14 cellular contexts compared by ENCODE assay signal in genomic region chr10:29254123-29255046, GRCh38. TPM values are rescaled to one million over a fixed set of nuclear protein-coding genes. Genes with fewer than 3 reads are reported as not detected.
DNase-seq lines count a peak whose midpoint lies in the region; ATAC-seq and TF ChIP-seq lines count a peak whose summit lies in the region.
"Had no signal": no experiment of that assay in that cellular context is flagged by ENCODE, and none has a peak within 500 bp of the region (broad histone marks: within the 10 kb centered on the region; RNA-seq: fewer than 3 reads in every experiment).

No MANE protein-coding gene starts in this region.

- H3K23ac ChIP-seq in IMR-90 (ENCODE audit: low read depth, low read length) = no peak overlapping the region

- no peak overlapping the region for H3K4me2 ChIP-seq in IMR-90 (ENCODE audit: low read depth, low read length)

- H3K9me1 ChIP-seq in IMR-90 (ENCODE audit: insufficient read depth, low read length) = no peaks in the 10 kb centered on the region

- TF ChIP-seq RAD21 in IMR-90 (IDR thresholded peaks at IDR 0.05; ENCODE audit: low read length) = no peak

- H3K9ac ChIP-seq in IMR-90 (ENCODE audit: low read depth, low read length) = no peak overlapping the region

- no peaks in the 10 kb centered on the region for H4K20me1 ChIP-seq in IMR-90 (ENCODE audit: insufficient read depth, low read length)

- H3K4me1 ChIP-seq in IMR-90 (ENCODE audit: control insufficient read depth, insufficient read depth, low read length) = peaks cover 12% of the 10 kb centered on the region

- no peaks in the 10 kb centered on the region for H3K36me3 ChIP-seq in IMR-90 (ENCODE audit: control insufficient read depth, insufficient read depth, low read length)
- H3K36me3 ChIP-seq: gastrocnemius medialis had no signal

- no peak overlapping the region for H4K5ac ChIP-seq in IMR-90 (ENCODE audit: low read depth, low read length)

- no peak overlapping the region for H4K91ac ChIP-seq in IMR-90 (ENCODE audit: insufficient read depth, low read depth, low read length)

- no peak overlapping the region for H2AK5ac ChIP-seq in IMR-90 (ENCODE audit: low read depth, low read length)

- no peak overlapping the region for H3K27ac ChIP-seq in IMR-90 (ENCODE audit: insufficient read depth, low read length)
- H3K27ac ChIP-seq: gastrocnemius medialis had no signal

- no peak overlapping the region for H3K4me3 ChIP-seq in IMR-90 (ENCODE audit: insufficient read depth, low read depth, low read length)
- H3K4me3 ChIP-seq: gastrocnemius medialis had no signal

- dilution Hi-C loops in IMR-90 (cut with HindIII; ENCODE audit: low sequenced_read_pairs, unreplicated experiment) = no loop called here

- peaks cover 61% of the 10 kb centered on the region for H3K27me3 ChIP-seq in IMR-90 (ENCODE audit: control insufficient read depth, insufficient read depth, low read length)
- H3K27me3 ChIP-seq: gastrocnemius medialis had no signal

- H3K18ac ChIP-seq in IMR-90 (ENCODE audit: low read depth, low read length) = no peak overlapping the region

- H3K56ac ChIP-seq in IMR-90 (ENCODE audit: extremely low read depth, insufficient read depth, low read length) = no peak overlapping the region

- POLR2A ChIA-PET in IMR-90 (lab: Charles Lee; ENCODE audit: unreplicated experiment) = no interaction called here

- peaks cover 7% of the 10 kb centered on the region for H3K9me3 Mint-ChIP-seq in mesothelial cell of epicardium
- H3K9me3 Mint-ChIP-seq: HFFc6 had no signal

- H2BK120ac ChIP-seq in IMR-90 (ENCODE audit: low read depth, low read length) = no peak overlapping the region

- in situ Hi-C loops in IMR-90 (cut with MboI; ENCODE audit: low sequenced_read_pairs) = no loop called here

- 70% methylated on average over 2 of the region's 9 CpGs; no CpG with 5 or more reads in 1 of the 2 experiments for WGBS in IMR-90 (ENCODE audit: extremely low coverage in 2 of 2, insufficient read length in 1 of 2), 2 experiments

- no peak overlapping the region for H2AK9ac ChIP-seq in IMR-90 (replicated peaks; ENCODE audit: low read depth, low read length, poor library complexity)

- peaks cover 2% of the 10 kb centered on the region for H3K9me3 ChIP-seq in IMR-90 (ENCODE audit: control insufficient read depth, insufficient read depth, low read length)
- H3K9me3 ChIP-seq: gastrocnemius medialis had no signal

- H2AFZ ChIP-seq in IMR-90 (replicated peaks; ENCODE audit: low read length, poor library complexity) = peak overlapping the region; percentile 11

- no peak overlapping the region for H4K8ac ChIP-seq in IMR-90 (ENCODE audit: low read depth in 2 of 2, low read length in 2 of 2)

- no peak for TF ChIP-seq POLR2A in IMR-90 (IDR thresholded peaks at IDR 0.05; ENCODE audit: low read depth, low read length)

- BruUV-seq in IMR-90 (replicated peaks; lab: Mats Ljungman, UMichigan) = no TSS peak

- H3K79me1 ChIP-seq in IMR-90 (ENCODE audit: low read depth in 1 of 2, low read length in 2 of 2) = no peaks in the 10 kb centered on the region

- TF ChIP-seq CTCF in IMR-90 (conservative IDR thresholded peaks at IDR 0.05; ENCODE audit: low read depth, low read length) (no peak), mesothelial cell of epicardium (IDR thresholded peaks at IDR 0.05; ENCODE audit: unreplicated experiment) (no peak)

- no peak overlapping the region for H3K14ac ChIP-seq in IMR-90 (replicated peaks; ENCODE audit: low read depth, low read length)

- no peak overlapping the region for H3K4ac ChIP-seq in IMR-90 (ENCODE audit: low read depth, low read length)

- no peak overlapping the region for H2BK5ac ChIP-seq in IMR-90 (ENCODE audit: low read depth, low read length, poor library complexity, severe bottlenecking)

- H3K4me3 Mint-ChIP-seq in mesothelial cell of epicardium = peak overlapping the region; percentile 20
- H3K4me3 Mint-ChIP-seq: HFFc6; stimulated activated naive CD8-positive, alpha-beta T cell treated with anti-CD3 and anti-CD28 coated beads, Interleukin-15, Interleukin-2, amounts not matched to agents 100 ng/mL and 50 ng/mL, for 24 hours had no signal

- H3K27me3 Mint-ChIP-seq in mesothelial cell of epicardium (ENCODE audit: low read depth) = no peaks in the 10 kb centered on the region

- intact Hi-C loops in IMR-90 (cut with micrococcal nuclease) = loop anchor here (5.0 kb wide), 1 partner anchor 577 kb away; the partner anchor contains the start of gene BAMBI

- H3K36me3 Mint-ChIP-seq in mesothelial cell of epicardium = no peaks in the 10 kb centered on the region

- peak overlapping the region; percentile 98 for H3K27ac Mint-ChIP-seq in mesothelial cell of epicardium
- H3K27ac Mint-ChIP-seq: HFFc6; stimulated activated naive CD8-positive, alpha-beta T cell treated with anti-CD3 and anti-CD28 coated beads, Interleukin-15, Interleukin-2, amounts not matched to agents 100 ng/mL and 50 ng/mL, for 24 hours had no signal

- ATAC-seq in IMR-90 (ENCODE audit: low read depth) (no peak), HG03108 (IDR thresholded peaks at IDR 0.05; ENCODE audit: unreplicated experiment) (no peak)
- ATAC-seq: gastrocnemius medialis had no signal

- no peak overlapping the region for H2BK15ac ChIP-seq in IMR-90 (ENCODE audit: low read depth, low read length)

- CTCF ChIA-PET in IMR-90 (lab: Yijun Ruan, JAX) = interaction anchor here (0.7 to 0.9 kb wide), 2 partner anchors 11 to 21 kb away, joined by 3 to 4 read pairs; no protein-coding TSS in a partner anchor

- no peak overlapping the region for H2BK20ac ChIP-seq in IMR-90 (ENCODE audit: low read depth, low read length)

- peaks cover 88% of the 10 kb centered on the region for H3K4me1 Mint-ChIP-seq in mesothelial cell of epicardium

- DNase-seq in EL (peak; percentile 38), IMR-90 (no peak), amniotic epithelial cell (ENCODE audit: low read depth) (peak; percentile 85), mesothelial cell of epicardium (ENCODE audit: low spot score in 2 of 2, unreplicated experiment in 2 of 2) (peak; percentile 33 to 62), T1000 (lab: John Stamatoyannopoulos, UW) (no peak), NCI-H1105 treated with DMSO at 0.1 percent for 48 hours (lab: John Stamatoyannopoulos, UW) (no peak)
- no peak for DNase-seq in activated effector memory CD4-positive, alpha-beta T cell treated with anti-CD3 and anti-CD28 coated beads, Interleukin-2, amount 50 U/mL, for 16 hours
- DNase-seq: caudate nucleus, DMS 273 treated with DMSO at 0.1 percent for 48 hours, gastrocnemius medialis, HFFc6, NCI-H2029 treated with DMSO at 0.1 percent for 48 hours had no signal

TF ChIP-seq in IMR-90, 13 proteins besides CTCF, POLR2A, EP300 and RAD21:
- TF ChIP-seq MAZ (IDR thresholded peaks at IDR 0.05; ENCODE audit: borderline replicate concordance, low read depth, low read length) (no peak), FOS (IDR thresholded peaks at IDR 0.05; ENCODE audit: low read depth, low read length) (no peak), CEBPB (IDR thresholded peaks at IDR 0.05; ENCODE audit: low read depth, low read length) (no peak), RFX5 (IDR thresholded peaks at IDR 0.05; ENCODE audit: low read depth, low read length) (no peak), USF2 (IDR thresholded peaks at IDR 0.05; ENCODE audit: low read depth, low read length) (no peak), RCOR1 (IDR thresholded peaks at IDR 0.05; ENCODE audit: insufficient replicate concordance, low read length) (no peak), MXI1 (IDR thresholded peaks at IDR 0.05; ENCODE audit: borderline replicate concordance, low read depth, low read length) (no peak), ELK1 (IDR thresholded peaks at IDR 0.05; ENCODE audit: borderline replicate concordance, low read depth, low read length) (no peak), SMC3 (IDR thresholded peaks at IDR 0.05; ENCODE audit: low read depth, low read length) (no peak), NFE2L2 (IDR thresholded peaks at IDR 0.05; ENCODE audit: low read depth, low read length) (no peak), BHLHE40 (IDR thresholded peaks at IDR 0.05; ENCODE audit: low read depth, low read length) (no peak), MAFK (IDR thresholded peaks at IDR 0.05; ENCODE audit: low read depth, low read length) (no peak), CHD1 (IDR thresholded peaks at IDR 0.05; ENCODE audit: low read depth, low read length) (no peak)

RNA-seq across cellular contexts. Expression of gene LYZL1, which starts 34.5 kb away (rescaled TPM):
- total RNA-seq in IMR-90 (2012; rRNA removed) = not detected in 2 replicates
- polyA plus RNA-seq in IMR-90 (2012; rRNA removed) = not detected in 2 replicates
- not detected in 2 replicates for polyA plus RNA-seq in IMR-90 (2012; cell fraction: cytosol; rRNA removed)
- polyA plus RNA-seq in IMR-90 (2012; cell fraction: nucleus; rRNA removed; ENCODE audit: low replicate concordance) = not detected in 2 replicates
- total RNA-seq in mesothelial cell of epicardium = not detected in 3 replicates
- total RNA-seq: gastrocnemius medialis, HFFc6 had no signal

Comparison
In these comparisons a context has a peak if more than half of its experiments do, and no peak if none do; other contexts are left out.
1. DNase-seq: peak in EL (single experiment), amniotic epithelial cell (single experiment) and mesothelial cell of epicardium (2 of 2); none in IMR-90 (single experiment), T1000 (single experiment), NCI-H1105 treated with DMSO at 0.1 percent for 48 hours (single experiment) and activated effector memory CD4-positive, alpha-beta T cell treated with anti-CD3 and anti-CD28 coated beads, Interleukin-2, amount 50 U/mL, for 16 hours (single experiment).